Comparison of ENCODE assay signal across 8 cellular contexts in genomic region chrX:19535481-19535880, GRCh38. TPM values are rescaled to one million over a fixed set of nuclear protein-coding genes. Genes with fewer than 3 reads are reported as not detected.
A peak's percentile ranks its signal among the peaks of the same experiment; 100 is the strongest.
DNase-seq lines count a peak whose midpoint lies in the region; ATAC-seq, FAIRE-seq and TF ChIP-seq lines count a peak whose summit lies in the region.

No MANE protein-coding gene starts in this region.

- peak; percentile 54 for FAIRE-seq in GM18507 (lab: Jason Lieb, UNC)

- H3K4me1 ChIP-seq in SJCRH30 (peaks cover 3% of the 10 kb centered on the region; the same call in 1 of the 2 replicates), stomach (no peaks in the 10 kb centered on the region)

- no peak overlapping the region for H3K27ac ChIP-seq in SJCRH30
- H3K27ac ChIP-seq in stomach: no peak overlapping the region

- H3K27me3 ChIP-seq in SJCRH30: no peaks in the 10 kb centered on the region
- H3K27me3 ChIP-seq in stomach: no peaks in the 10 kb centered on the region

- WGBS in stomach, 5 donors: 56 to 73% (median 66%) methylated on average over 2 of the region's 2 CpGs

- no peak overlapping the region for H3K4me3 ChIP-seq in SJCRH30
- no peak overlapping the region for H3K4me3 ChIP-seq in stomach

- no peaks in the 10 kb centered on the region for H3K9me3 ChIP-seq in SJCRH30 (replicated peaks)
- H3K9me3 ChIP-seq in stomach: no peaks in the 10 kb centered on the region

- DNase-seq in ACHN (peak; percentile 31), GM18507 (ENCODE audit: extremely low spot score, insufficient read length, low read depth) (no peak), SJCRH30 (peak; percentile 36 to 62), hepatic stellate cell (ENCODE audit: low spot score) (peak; percentile 46), stomach (no peak)

- TF ChIP-seq EP300 in stomach (IDR thresholded peaks at IDR 0.05): no peak

- TF ChIP-seq CTCF in stomach (IDR thresholded peaks at IDR 0.05): peak in 2 of 7 experiments; percentile 8 to 24

- no peak for TF ChIP-seq POLR2A in stomach (IDR thresholded peaks at IDR 0.05)

- in situ Hi-C loops in ACHN (cut with HindIII; ENCODE audit: low pct_ligation_motif_present, low pct_unique_long_range_greater_than_20kb, low sequenced_read_pairs): no loop called here

- intact Hi-C loops in stomach (cut with DNase I; ENCODE audit: low total_unique reads): no loop called here

- H3K36me3 ChIP-seq in SJCRH30 (peaks cover 3% of the 10 kb centered on the region), stomach (peaks cover 0 to 6% (median 2%) of the 10 kb centered on the region in 4 donors)

- ATAC-seq in HG03439 (IDR thresholded peaks at IDR 0.05; ENCODE audit: unreplicated experiment) (no peak), GM19395 (IDR thresholded peaks at IDR 0.05; ENCODE audit: unreplicated experiment) (no peak), GM18873 (IDR thresholded peaks at IDR 0.05; ENCODE audit: low FRiP score, unreplicated experiment) (no peak)

RNA-seq across cellular contexts. Expression of gene MAP3K15, which starts 20.2 kb away (rescaled TPM):
- total RNA-seq in SJCRH30 (2014; rRNA removed; shearing (Covaris generic)): 0.38 and 0.51 TPM in 2 replicates
- under 1 TPM in 1 of 5 donors, not detected in 4; 0.37 TPM for total RNA-seq in stomach
- polyA plus RNA-seq in stomach: under 1 TPM; 0.12 to 0.76 (median 0.30) TPM

Comparison
In these comparisons a context has a peak if more than half of its experiments do, and no peak if none do; other contexts are left out.
1. DNase-seq: peak in ACHN (single experiment), SJCRH30 (2 of 2) and hepatic stellate cell (single experiment); none in GM18507 (single experiment) and stomach (single experiment).